9 cellular contexts compared by ENCODE assay signal in the genomic region with DNA sequence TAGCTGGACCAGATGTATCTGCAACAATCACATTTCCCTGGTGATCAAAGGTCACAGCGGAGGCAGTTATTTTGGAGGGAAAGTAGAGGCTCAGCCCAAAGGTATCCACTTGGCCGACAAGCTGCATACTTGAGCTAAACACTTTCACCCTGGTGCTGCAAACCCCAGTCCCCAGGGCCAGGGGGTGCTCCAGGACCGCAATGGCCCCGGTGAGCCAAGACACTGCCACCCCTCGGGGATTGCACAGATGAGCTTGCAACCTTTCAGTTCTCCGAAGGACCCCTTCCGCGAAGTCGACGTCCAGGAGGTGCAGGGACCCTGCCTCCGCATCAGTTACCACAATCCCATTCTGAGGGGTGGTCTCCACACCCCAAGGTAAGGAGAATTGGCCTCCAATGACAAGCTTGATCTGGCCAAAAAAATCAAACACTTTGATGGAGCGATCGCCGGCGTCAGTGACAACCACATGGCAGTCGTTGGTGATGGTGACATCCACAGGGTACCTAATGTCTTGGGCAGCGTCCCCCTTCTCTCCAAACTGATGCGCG. TPM values are rescaled to one million over a fixed set of nuclear protein-coding genes. Genes with fewer than 3 reads are reported as not detected.
DNase-seq lines count a peak whose midpoint lies in the region; ATAC-seq, FAIRE-seq and TF ChIP-seq lines count a peak whose summit lies in the region.
"Had no signal": no experiment of that assay in that cellular context is flagged by ENCODE, and none has a peak within 500 bp of the region (broad histone marks: within the 10 kb centered on the region; RNA-seq: fewer than 3 reads in every experiment).

No MANE protein-coding gene starts in this region.

- H3K14ac ChIP-seq in H1 (ENCODE audit: insufficient read length) (no peak overlapping the region), trophoblast cell (ENCODE audit: low read length) (no peak overlapping the region)

- CTCF ChIA-PET in H1 (lab: Charles Lee; ENCODE audit: partially characterized antibody), result interaction anchor here (0.6 to 3.5 kb wide), 56 partner anchors 8 to 780 kb away, joined by 3 to 24 read pairs (median 4); partner anchors contain the start of gene DEK

- H3K27me3 ChIP-seq in Karpas-422 (ENCODE audit: low read length) (no peaks in the 10 kb centered on the region), H1 (replicated peaks in 1 of 4; ENCODE audit: control insufficient read depth in 3 of 4, extremely low read depth in 1 of 4, insufficient read depth in 3 of 4, low read length in 3 of 4) (peaks cover 0 to 20% (median 12%) of the 10 kb centered on the region in 4 experiments; a peak in 5 of 7 replicates), trophoblast cell (ENCODE audit: insufficient read depth, low read length) (no peaks in the 10 kb centered on the region), foreskin keratinocyte (no peaks in the 10 kb centered on the region)
- H3K27me3 ChIP-seq: uterus had no signal

- H3K18ac ChIP-seq in H1 (ENCODE audit: extremely low read depth, low read length) (no peak overlapping the region), trophoblast cell (ENCODE audit: low read length) (no peak overlapping the region)

- H2BK12ac ChIP-seq in H1 (ENCODE audit: low read depth, low read length) (peak overlapping the region; percentile 64; the same call in 1 of the 2 replicates), trophoblast cell (ENCODE audit: low read length) (no peak overlapping the region)

- H2AFZ ChIP-seq in Karpas-422 (ENCODE audit: low read length) (no peak overlapping the region), H1 (ENCODE audit: low read length) (no peak overlapping the region), trophoblast cell (ENCODE audit: insufficient read depth, low read length, poor library complexity) (no peak overlapping the region)

- H2AK5ac ChIP-seq in H1 (ENCODE audit: low read depth, low read length) (no peak overlapping the region), trophoblast cell (ENCODE audit: low read length) (no peak overlapping the region)

- no peak overlapping the region for H3K4me2 ChIP-seq in Karpas-422 (ENCODE audit: low read depth, low read length, poor library complexity, severe bottlenecking)
- peak overlapping the region in 1 of 2 experiments; percentile 20; a peak in 1 of 4 replicates for H3K4me2 ChIP-seq in H1 (ENCODE audit: insufficient read depth in 1 of 2, low read depth in 2 of 2, low read length in 2 of 2)
- H3K4me2 ChIP-seq in trophoblast cell (ENCODE audit: low read length), result no peak overlapping the region

- 88% methylated on average over 19 of the region's 19 CpGs; no CpG with 5 or more reads in 1 of the 2 experiments for WGBS in H1 (ENCODE audit: extremely low coverage in 1 of 2, insufficient coverage in 1 of 2, insufficient read length in 1 of 2, insufficient replicate concordance in 2 of 2, low coverage in 1 of 2, low lambda C conversion rate in 2 of 2, missing lambda C conversion rate in 1 of 2), 2 experiments
- no CpG with 5 or more reads among the region's 19 CpGs for WGBS in trophoblast cell (ENCODE audit: extremely low coverage, insufficient coverage, insufficient read length)

- POLR2A ChIA-PET in H1 (lab: Charles Lee; ENCODE audit: partially characterized antibody), result interaction anchor here (1.2 kb wide), 1 partner anchor 64 kb away, joined by 3 read pairs; no protein-coding TSS in a partner anchor

- no peak overlapping the region for H3K23ac ChIP-seq in H1 (ENCODE audit: insufficient read length)
- H3K23ac ChIP-seq in trophoblast cell (ENCODE audit: low read length), result no peak overlapping the region

- peak; percentile 81 for DNase-seq in Karpas-422
- peak; percentile 39 to 63 for DNase-seq in H1 (ENCODE audit: low read depth in 1 of 2, low spot score in 2 of 2)
- DNase-seq in trophoblast cell, result no peak
- DNase-seq in NCI-H345 (lab: John Stamatoyannopoulos, UW), result no peak
- DNase-seq in activated effector memory CD4-positive, alpha-beta T cell treated with Interleukin-2 at 50 U/mL for 16 hours, result no peak
- DNase-seq in foreskin keratinocyte, result no peak

- H3K9me2 ChIP-seq in Karpas-422 (replicated peaks; ENCODE audit: insufficient read depth, low read length), result no peaks in the 10 kb centered on the region

- ATAC-seq in HG03520 (IDR thresholded peaks at IDR 0.05; ENCODE audit: unreplicated experiment) (no peak), foreskin keratinocyte (no peak)

- no peak for TF ChIP-seq POLR2A in H1 (IDR thresholded peaks at IDR 0.05; ENCODE audit: control extremely low read depth in 1 of 2, low read depth in 2 of 2, low read length in 2 of 2)

- H3K23me2 ChIP-seq in H1 (ENCODE audit: low read depth, low read length), result peaks cover 3% of the 10 kb centered on the region; the same call in 1 of the 2 replicates

- H3K4me3 ChIP-seq in Karpas-422 (ENCODE audit: low read length) (no peak overlapping the region), H1 (ENCODE audit: extremely low read depth in 1 of 4, insufficient read depth in 2 of 4, low read depth in 3 of 4, low read length in 4 of 4) (no peak overlapping the region), trophoblast cell (ENCODE audit: low read depth, low read length) (peak overlapping the region; percentile 62)

- no peak overlapping the region for H4K5ac ChIP-seq in H1 (ENCODE audit: insufficient read length, low read depth, low read length)

- no peak overlapping the region for H3K4ac ChIP-seq in H1 (replicated peaks; ENCODE audit: insufficient read length, low read depth, low read length)
- H3K4ac ChIP-seq in trophoblast cell (ENCODE audit: low read depth, low read length), result no peak overlapping the region

- H3K9me3 ChIP-seq in ES-I3 (ENCODE audit: control insufficient read depth, insufficient read depth, low read length) (no peaks in the 10 kb centered on the region), Karpas-422 (ENCODE audit: low read length) (no peaks in the 10 kb centered on the region), H1 (ENCODE audit: insufficient read depth in 2 of 2, low read depth in 1 of 2, low read length in 1 of 2) (peaks cover 0 to 4% of the 10 kb centered on the region in 2 experiments; a peak in 1 of 4 replicates), trophoblast cell (ENCODE audit: insufficient read depth, low read depth, low read length) (no peaks in the 10 kb centered on the region)
- H3K9me3 ChIP-seq: uterus had no signal

- H2BK120ac ChIP-seq in H1 (replicated peaks; ENCODE audit: low read depth, low read length) (no peak overlapping the region), trophoblast cell (ENCODE audit: insufficient read depth, low read length, poor library complexity) (no peak overlapping the region)

- TF ChIP-seq EP300 in H1 (IDR thresholded peaks at IDR 0.05; ENCODE audit: borderline replicate concordance in 1 of 2, low read depth in 2 of 2, low read length in 2 of 2), result no peak

- H3K36me3 ChIP-seq in ES-I3 (ENCODE audit: insufficient read depth, low read length) (no peaks in the 10 kb centered on the region), Karpas-422 (ENCODE audit: insufficient read depth, low read length) (no peaks in the 10 kb centered on the region), H1 (ENCODE audit: control insufficient read depth in 2 of 4, insufficient read depth in 4 of 4, low read length in 3 of 4) (no peaks in the 10 kb centered on the region), trophoblast cell (ENCODE audit: control insufficient read depth in 1 of 2, insufficient read depth in 2 of 2, low read length in 2 of 2) (no peaks in the 10 kb centered on the region)
- H3K36me3 ChIP-seq: uterus had no signal

- TF ChIP-seq CTCF in H1 (IDR thresholded peaks at IDR 0.05; ENCODE audit: control extremely low read depth in 1 of 3, insufficient read depth in 1 of 3, low read depth in 1 of 3, low read length in 3 of 3) (peak; percentile 61 to 85 (median 68)), foreskin keratinocyte (conservative IDR thresholded peaks at IDR 0.05) (no peak)

- no peak overlapping the region for H2BK15ac ChIP-seq in H1 (ENCODE audit: low read length)

- no peak overlapping the region for H4K12ac ChIP-seq in trophoblast cell (ENCODE audit: low read depth, low read length)

- H2BK5ac ChIP-seq in H1 (ENCODE audit: low read depth, low read length) (0 out of 2 replicates have a peak overlapping the region, but pooled peaks have one; percentile 19), trophoblast cell (ENCODE audit: low read depth, low read length, poor library complexity) (no peak overlapping the region)

- TF ChIP-seq RAD21 in H1 (IDR thresholded peaks at IDR 0.05 in 1 of 2, conservative IDR thresholded peaks at IDR 0.05 in 1 of 2; ENCODE audit: low read depth in 2 of 2, low read length in 2 of 2), result peak; percentile 81 to 87

- H3K4me1 ChIP-seq in ES-I3 (ENCODE audit: insufficient read depth, low read length) (no peaks in the 10 kb centered on the region; the same call in 1 of the 2 replicates), Karpas-422 (ENCODE audit: low read length) (no peaks in the 10 kb centered on the region), H1 (replicated peaks in 1 of 4; ENCODE audit: control insufficient read depth in 3 of 4, insufficient read depth in 4 of 4, low read length in 3 of 4) (peaks cover 0 to 7% (median 3%) of the 10 kb centered on the region in 4 experiments; a peak in 4 of 7 replicates), trophoblast cell (ENCODE audit: control insufficient read depth in 1 of 2, insufficient read depth in 2 of 2, low read length in 2 of 2) (peaks cover 5 to 6% of the 10 kb centered on the region in 2 experiments), foreskin keratinocyte (no peaks in the 10 kb centered on the region)
- H3K4me1 ChIP-seq: uterus had no signal

- H3K9ac ChIP-seq in ES-I3 (ENCODE audit: low read depth, low read length) (peak overlapping the region; percentile 43; the same call in 1 of the 2 replicates), Karpas-422 (ENCODE audit: low read length) (no peak overlapping the region), H1 (replicated peaks in 1 of 4; ENCODE audit: extremely low read depth in 1 of 4, low read depth in 3 of 4, low read length in 3 of 4) (no peak overlapping the region), trophoblast cell (ENCODE audit: low read length) (no peak overlapping the region)

- H4K91ac ChIP-seq in H1 (replicated peaks; ENCODE audit: insufficient read length, low read length), result no peak overlapping the region
- no peak overlapping the region for H4K91ac ChIP-seq in trophoblast cell (ENCODE audit: low read depth, low read length)

- H4K20me1 ChIP-seq in Karpas-422 (ENCODE audit: insufficient read depth, low read depth, low read length) (no peaks in the 10 kb centered on the region), H1 (replicated peaks in 1 of 2; ENCODE audit: control insufficient read depth in 1 of 2, insufficient read depth in 2 of 2, low read length in 2 of 2) (no peaks in the 10 kb centered on the region)

- H2BK20ac ChIP-seq in H1 (ENCODE audit: low read length), result no peak overlapping the region

- H3K79me2 ChIP-seq in Karpas-422 (ENCODE audit: low read length), result no peaks in the 10 kb centered on the region
- H3K79me2 ChIP-seq in H1 (ENCODE audit: control insufficient read depth in 1 of 2, insufficient read depth in 2 of 2, low read length in 2 of 2), result no peaks in the 10 kb centered on the region
- no peaks in the 10 kb centered on the region for H3K79me2 ChIP-seq in trophoblast cell (ENCODE audit: control insufficient read depth, insufficient read depth, low read length, poor library complexity)

- H3K27ac ChIP-seq in Karpas-422 (ENCODE audit: low read length) (no peak overlapping the region), H1 (ENCODE audit: low read depth, low read length) (no peak overlapping the region), trophoblast cell (ENCODE audit: low read depth, low read length) (no peak overlapping the region), foreskin keratinocyte (no peak overlapping the region)

- FAIRE-seq in H1 (lab: Jason Lieb, UNC), result no peak

- H3K79me1 ChIP-seq in H1 (ENCODE audit: low read depth, low read length), result no peaks in the 10 kb centered on the region
- H3K79me1 ChIP-seq in trophoblast cell (ENCODE audit: low read length), result peaks cover 3% of the 10 kb centered on the region

- H3K56ac ChIP-seq in H1 (replicated peaks; ENCODE audit: insufficient read length, low read depth, low read length), result no peak overlapping the region

- peak overlapping the region; percentile 86; the same call in 1 of the 2 replicates for H4K8ac ChIP-seq in H1 (ENCODE audit: extremely low read depth, insufficient read depth, low read length)
- H4K8ac ChIP-seq in trophoblast cell (ENCODE audit: low read depth, low read length), result no peak overlapping the region

RNA-seq across cellular contexts. Expression of gene NHLRC1, which starts 0.8 kb away (rescaled TPM):
- total RNA-seq in Karpas-422 (2014; rRNA removed; shearing (Covaris generic); ENCODE audit: low replicate concordance), result not detected in 2 replicates
- total RNA-seq in H1 (2021; fragmentation: NEBNext Ultra II Directional; extraction: Animal tissue kit (Norgen Biotek cat#: 25700)), result 0.58 and 0.82 TPM in 2 replicates
- polyA plus RNA-seq in H1 (2011; rRNA removed), result 0.55 and 0.57 TPM in 2 replicates
- 0.71 TPM for polyA plus RNA-seq in H1 (2011; cell fraction: cytosol; rRNA removed)
- 0.76 TPM for polyA plus RNA-seq in H1 (2011; cell fraction: nucleus; rRNA removed)
- polyA plus RNA-seq in H1 (2012, experiment 1 of 2), result 0.59 to 1.1 TPM (median 0.82 TPM) in 4 replicates
- polyA plus RNA-seq in H1 (2012, experiment 2 of 2), result 0.45 TPM
- polyA plus RNA-seq in H1 (2013, experiment 1 of 2), result 0.34 TPM
- 0.35 TPM for polyA plus RNA-seq in H1 (2013, experiment 2 of 2)
- polyA minus RNA-seq in H1 (2011; rRNA and poly(A)+ RNA removed), result 0.20 and 0.76 TPM in 2 replicates
- 0.51 TPM for polyA minus RNA-seq in H1 (2011; cell fraction: cytosol; rRNA and poly(A)+ RNA removed)
- polyA minus RNA-seq in H1 (2011; cell fraction: nucleus; rRNA and poly(A)+ RNA removed), result 1.3 TPM
- polyA plus RNA-seq in trophoblast cell (2013), result 0.12 and 0.15 TPM in 2 replicates
- total RNA-seq in foreskin keratinocyte, result 1.7 and 2.1 TPM in 2 replicates
- polyA plus RNA-seq in foreskin keratinocyte, result 1.5 and 1.6 TPM in 2 replicates

RNA-seq across cellular contexts. Expression of gene TPMT, which starts 33.2 kb away (rescaled TPM):
- 2.0 and 3.2 TPM in 2 replicates for total RNA-seq in Karpas-422 (2014; rRNA removed; shearing (Covaris generic); ENCODE audit: low replicate concordance)
- 17.2 and 18.3 TPM in 2 replicates for total RNA-seq in H1 (2021; fragmentation: NEBNext Ultra II Directional; extraction: Animal tissue kit (Norgen Biotek cat#: 25700))
- polyA plus RNA-seq in H1 (2011; rRNA removed), result 7.9 and 12.3 TPM in 2 replicates
- 12.5 TPM for polyA plus RNA-seq in H1 (2011; cell fraction: cytosol; rRNA removed)
- 5.9 TPM for polyA plus RNA-seq in H1 (2011; cell fraction: nucleus; rRNA removed)
- 12.0 to 21.6 TPM (median 12.7 TPM) in 4 replicates for polyA plus RNA-seq in H1 (2012, experiment 1 of 2)
- polyA plus RNA-seq in H1 (2012, experiment 2 of 2), result 3.0 TPM
- 14.9 TPM for polyA plus RNA-seq in H1 (2013, experiment 1 of 2)
- 14.4 TPM for polyA plus RNA-seq in H1 (2013, experiment 2 of 2)
- 7.0 and 10.0 TPM in 2 replicates for polyA minus RNA-seq in H1 (2011; rRNA and poly(A)+ RNA removed)
- 4.5 TPM for polyA minus RNA-seq in H1 (2011; cell fraction: cytosol; rRNA and poly(A)+ RNA removed)
- polyA minus RNA-seq in H1 (2011; cell fraction: nucleus; rRNA and poly(A)+ RNA removed), result 10.4 TPM
- polyA plus RNA-seq in trophoblast cell (2013), result 12.5 and 12.9 TPM in 2 replicates
- 18.7 and 20.8 TPM in 2 replicates for total RNA-seq in foreskin keratinocyte
- polyA plus RNA-seq in foreskin keratinocyte, result 14.2 and 15.7 TPM in 2 replicates

RNA-seq across cellular contexts. Expression of gene KDM1B, which starts 33.6 kb away (rescaled TPM):
- 47.2 and 50.9 TPM in 2 replicates for total RNA-seq in Karpas-422 (2014; rRNA removed; shearing (Covaris generic); ENCODE audit: low replicate concordance)
- 7.5 and 7.7 TPM in 2 replicates for total RNA-seq in H1 (2021; fragmentation: NEBNext Ultra II Directional; extraction: Animal tissue kit (Norgen Biotek cat#: 25700))
- polyA plus RNA-seq in H1 (2011; rRNA removed) (3.7 and 4.0 TPM in 2 replicates), foreskin keratinocyte (6.8 and 8.6 TPM in 2 replicates)
- polyA plus RNA-seq in H1 (2011; cell fraction: cytosol; rRNA removed), result 4.3 TPM
- polyA plus RNA-seq in H1 (2011; cell fraction: nucleus; rRNA removed), result 5.2 TPM
- 6.3 to 9.2 TPM (median 7.2 TPM) in 4 replicates for polyA plus RNA-seq in H1 (2012, experiment 1 of 2)
- 0.75 TPM for polyA plus RNA-seq in H1 (2012, experiment 2 of 2)
- 4.2 TPM for polyA plus RNA-seq in H1 (2013, experiment 1 of 2)
- 4.4 TPM for polyA plus RNA-seq in H1 (2013, experiment 2 of 2)
- polyA minus RNA-seq in H1 (2011; rRNA and poly(A)+ RNA removed), result 9.6 and 14.6 TPM in 2 replicates
- polyA minus RNA-seq in H1 (2011; cell fraction: cytosol; rRNA and poly(A)+ RNA removed), result 6.2 TPM
- polyA minus RNA-seq in H1 (2011; cell fraction: nucleus; rRNA and poly(A)+ RNA removed), result 8.8 TPM
- polyA plus RNA-seq in trophoblast cell (2013), result 13.5 and 14.0 TPM in 2 replicates
- 31.3 and 32.8 TPM in 2 replicates for total RNA-seq in foreskin keratinocyte

Comparison
In these comparisons a context has a peak if more than half of its experiments do, and no peak if none do; other contexts are left out.
1. DNase-seq: peak in Karpas-422 (single experiment) and H1 (2 of 2); none in trophoblast cell (0 of 2), NCI-H345 (single experiment), activated effector memory CD4-positive, alpha-beta T cell treated with Interleukin-2 at 50 U/mL for 16 hours (single experiment) and foreskin keratinocyte (0 of 2).